ENCODE assay signal across 9 cellular contexts in genomic region chr2:65366595-65367125, GRCh38.
DNase-seq lines count a peak whose midpoint lies in the region; ATAC-seq and TF ChIP-seq lines count a peak whose summit lies in the region.
"Had no signal": no experiment of that assay in that cellular context is flagged by ENCODE, and none has a peak within 500 bp of the region (broad histone marks: within the 10 kb centered on the region; RNA-seq: fewer than 3 reads in every experiment).

No MANE protein-coding gene starts in this region.

- no peak for TF ChIP-seq POLR2A in adrenal gland (IDR thresholded peaks at IDR 0.05)

- peak; percentile 8 to 28 for DNase-seq in activated CD4-positive, alpha-beta T cell treated with anti-CD3 and anti-CD28 coated beads for 4 hours
- no peak for DNase-seq in activated CD4-positive, alpha-beta T cell treated with anti-CD3 and anti-CD28 coated beads, Interleukin-2, amount 50 U/mL, for 1 hour
- peak; percentile 97 for DNase-seq in HFFc6
- DNase-seq in NCI-H2196 treated with DMSO at 0.1 percent for 48 hours (lab: John Stamatoyannopoulos, UW; ENCODE audit: unreplicated experiment), result peak; percentile 29
- peak in 6 of 7 donors; percentile 20 to 67 (median 42) for DNase-seq in adrenal gland
- DNase-seq in left colon, result peak in 1 of 2 donors; percentile 74
- DNase-seq in upper lobe of right lung, result no peak

- peaks cover 2% of the 10 kb centered on the region; the same call in 1 of the 2 replicates for H3K27me3 Mint-ChIP-seq in HFFc6 (ENCODE audit: insufficient read depth)
- H3K27me3 Mint-ChIP-seq: activated naive CD4-positive, alpha-beta T cell treated with anti-CD3 and anti-CD28 coated beads, Interleukin-2, amount 50 U/mL, for 24 hours had no signal

- H3K4me1 ChIP-seq in adrenal gland (replicated peaks in 1 of 2), result peaks cover 0 to 35% of the 10 kb centered on the region in 2 donors
- peaks cover 33% of the 10 kb centered on the region for H3K4me1 ChIP-seq in upper lobe of right lung

- H3K9me3 ChIP-seq in adrenal gland (replicated peaks in 1 of 3) (no peaks in the 10 kb centered on the region), upper lobe of right lung (no peaks in the 10 kb centered on the region)

- intact Hi-C loops in adrenal gland (cut with DNase I), result no loop called here
- intact Hi-C loops in left colon (cut with DNase I, micrococcal nuclease), result no loop called here
- intact Hi-C loops in upper lobe of right lung (cut with DNase I), result no loop called here

- H3K36me3 Mint-ChIP-seq in HFFc6 (ENCODE audit: low read depth), result peaks cover 4% of the 10 kb centered on the region; the same call in 1 of the 2 replicates
- H3K36me3 Mint-ChIP-seq: activated naive CD4-positive, alpha-beta T cell treated with anti-CD3 and anti-CD28 coated beads, Interleukin-2, amount 50 U/mL, for 24 hours had no signal

- peak overlapping the region; percentile 95 for H3K27ac Mint-ChIP-seq in HFFc6
- H3K27ac Mint-ChIP-seq: activated naive CD4-positive, alpha-beta T cell treated with anti-CD3 and anti-CD28 coated beads, Interleukin-2, amount 50 U/mL, for 24 hours had no signal

- peaks cover 82% of the 10 kb centered on the region for H3K4me1 Mint-ChIP-seq in HFFc6 (ENCODE audit: low read depth)

- H3K36me3 ChIP-seq in adrenal gland (replicated peaks in 1 of 2) (no peaks in the 10 kb centered on the region), upper lobe of right lung (no peaks in the 10 kb centered on the region)

- peak overlapping the region; percentile 85 for H3K4me3 Mint-ChIP-seq in HFFc6
- H3K4me3 Mint-ChIP-seq: activated naive CD4-positive, alpha-beta T cell treated with anti-CD3 and anti-CD28 coated beads, Interleukin-2, amount 50 U/mL, for 24 hours had no signal

- WGBS in adrenal gland, 4 donors, result 34 to 59% (median 37%) methylated on average over 10 of the region's 10 CpGs

- ATAC-seq in left colon (peak; percentile 85), upper lobe of right lung (peak; percentile 85), HG03196 (IDR thresholded peaks at IDR 0.05; ENCODE audit: unreplicated experiment) (no peak)

- H3K27ac ChIP-seq in adrenal gland (peak overlapping the region in 2 of 5 donors; percentile 15 to 47), upper lobe of right lung (no peak overlapping the region)

- H3K27me3 ChIP-seq in adrenal gland (no peaks in the 10 kb centered on the region), upper lobe of right lung (no peaks in the 10 kb centered on the region)

- TF ChIP-seq CTCF in HFFc6 (IDR thresholded peaks at IDR 0.05) (no peak), adrenal gland (IDR thresholded peaks at IDR 0.05) (no peak), upper lobe of right lung (IDR thresholded peaks at IDR 0.05) (no peak)

- no peaks in the 10 kb centered on the region for H3K9me3 Mint-ChIP-seq in HFFc6
- H3K9me3 Mint-ChIP-seq: activated naive CD4-positive, alpha-beta T cell treated with anti-CD3 and anti-CD28 coated beads, Interleukin-2, amount 50 U/mL, for 24 hours had no signal

- peak overlapping the region in 1 of 4 donors; percentile 6 for H3K4me3 ChIP-seq in adrenal gland
- H3K4me3 ChIP-seq in upper lobe of right lung, result no peak overlapping the region

Comparison
In these comparisons a context has a peak if more than half of its experiments do, and no peak if none do; other contexts are left out.
1. DNase-seq: peak in activated CD4-positive, alpha-beta T cell treated with anti-CD3 and anti-CD28 coated beads for 4 hours (2 of 2), HFFc6 (single experiment), NCI-H2196 treated with DMSO at 0.1 percent for 48 hours (single experiment) and adrenal gland (6 of 7); none in activated CD4-positive, alpha-beta T cell treated with anti-CD3 and anti-CD28 coated beads, Interleukin-2, amount 50 U/mL, for 1 hour (single experiment) and upper lobe of right lung (single experiment).